Comparison of ENCODE assay signal across 16 cellular contexts in the genomic region with DNA sequence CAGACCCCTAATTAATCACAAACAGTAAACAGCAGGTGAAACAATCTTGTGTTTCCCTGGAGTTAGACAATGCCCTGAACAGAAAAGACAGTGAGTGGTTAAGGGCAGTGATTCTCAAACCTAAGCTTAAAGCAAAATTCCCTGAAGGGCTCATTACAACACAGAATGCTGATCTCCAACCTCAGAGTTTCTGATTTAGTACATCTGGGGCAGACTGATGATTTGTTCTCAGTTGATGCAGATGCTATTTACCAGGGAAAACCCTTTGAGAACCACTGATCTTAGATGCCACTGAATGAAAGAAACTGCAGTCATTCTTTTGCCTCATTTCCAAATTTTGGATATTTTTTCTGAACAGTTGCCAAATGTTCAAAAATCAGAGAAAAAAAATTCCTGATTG. TPM values are rescaled to one million over a fixed set of nuclear protein-coding genes. Genes with fewer than 3 reads are reported as not detected.
DNase-seq lines count a peak whose midpoint lies in the region; ATAC-seq, FAIRE-seq and TF ChIP-seq lines count a peak whose summit lies in the region.
"Had no signal": no experiment of that assay in that cellular context is flagged by ENCODE, and none has a peak within 500 bp of the region (broad histone marks: within the 10 kb centered on the region; RNA-seq: fewer than 3 reads in every experiment).

No MANE protein-coding gene starts in this region.

- H3K9me3 ChIP-seq in astrocyte (ENCODE audit: insufficient read depth, low read depth, low read length): no peaks in the 10 kb centered on the region
- H3K9me3 ChIP-seq in GM23248 (ENCODE audit: low read depth): no peaks in the 10 kb centered on the region
- H3K9me3 ChIP-seq in ovary: no peaks in the 10 kb centered on the region

- H3K4me2 ChIP-seq in astrocyte (ENCODE audit: low read length) (no peak overlapping the region), GM23248 (ENCODE audit: unreplicated experiment) (no peak overlapping the region)
- H3K4me2 ChIP-seq: GM23338 had no signal

- intact Hi-C loops in ovary (cut with DNase I): no loop called here

- ATAC-seq in activated naive CD8-positive, alpha-beta T cell treated with anti-CD3 and anti-CD28 coated beads, Interleukin-2, amount 50 U/mL, for 24 hours: peak; percentile 72
- ATAC-seq in stimulated activated memory B cell treated with anti-CD40 and anti-IgM and Interleukin-4, amounts not matched to agents 10 μg/mL and 1 μg/mL and 100 μg/mL, for 72 hours: peak; percentile 54
- ATAC-seq: GM23338 had no signal

- in situ Hi-C loops in GM23248 (cut with MboI): no loop called here

- TF ChIP-seq POLR2A in ovary (IDR thresholded peaks at IDR 0.05): no peak

- H3K27ac Mint-ChIP-seq in activated naive CD8-positive, alpha-beta T cell treated with anti-CD3 and anti-CD28 coated beads, Interleukin-2, amount 50 U/mL, for 24 hours: peak overlapping the region; percentile 49
- H3K27ac Mint-ChIP-seq in activated naive CD8-positive, alpha-beta T cell treated with anti-CD3 and anti-CD28 coated beads for 36 hours: no peak overlapping the region
- H3K27ac Mint-ChIP-seq in IgD-negative memory B cell (peak overlapping the region; percentile 23 to 91 (median 59)), astrocyte (ENCODE audit: unreplicated experiment) (no peak overlapping the region)
- peak overlapping the region; percentile 82 for H3K27ac Mint-ChIP-seq in stimulated activated memory B cell treated with anti-CD40 and anti-IgM and Interleukin-4, amounts not matched to agents 10 μg/mL and 1 μg/mL and 100 μg/mL, for 72 hours
- H3K27ac Mint-ChIP-seq: activated naive CD4-positive, alpha-beta T cell treated with anti-CD3 and anti-CD28 coated beads, Interleukin-2, amount 50 U/mL, for 24 hours; GM23338 had no signal

- H3K4me3 ChIP-seq in astrocyte (ENCODE audit: insufficient read depth, low read depth, low read length) (no peak overlapping the region), GM23248 (no peak overlapping the region), ovary (no peak overlapping the region)
- H3K4me3 ChIP-seq: cardiac muscle cell, GM23338 had no signal

- H3K36me3 Mint-ChIP-seq in activated naive CD8-positive, alpha-beta T cell treated with anti-CD3 and anti-CD28 coated beads, Interleukin-2, amount 50 U/mL, for 24 hours (ENCODE audit: low read depth): peaks cover 10% of the 10 kb centered on the region
- peaks cover 17% of the 10 kb centered on the region for H3K36me3 Mint-ChIP-seq in activated naive CD8-positive, alpha-beta T cell treated with anti-CD3 and anti-CD28 coated beads for 36 hours
- peaks cover 11% of the 10 kb centered on the region for H3K36me3 Mint-ChIP-seq in IgD-negative memory B cell
- no peaks in the 10 kb centered on the region for H3K36me3 Mint-ChIP-seq in astrocyte (ENCODE audit: low read depth, unreplicated experiment)
- H3K36me3 Mint-ChIP-seq in stimulated activated memory B cell treated with anti-CD40 and anti-IgM and Interleukin-4, amounts not matched to agents 10 μg/mL and 1 μg/mL and 100 μg/mL, for 72 hours: peaks cover 7% of the 10 kb centered on the region

- H3K27ac ChIP-seq in astrocyte (ENCODE audit: low read depth, low read length) (no peak overlapping the region), GM23248 (no peak overlapping the region), ovary (no peak overlapping the region)
- H3K27ac ChIP-seq: cardiac muscle cell had no signal

- H3K9ac ChIP-seq in astrocyte (ENCODE audit: low read length) (no peak overlapping the region), GM23248 (no peak overlapping the region)

- H3K36me3 ChIP-seq in astrocyte (ENCODE audit: insufficient read depth, low read length) (no peaks in the 10 kb centered on the region), GM23248 (ENCODE audit: low read depth) (no peaks in the 10 kb centered on the region), ovary (no peaks in the 10 kb centered on the region)
- H3K36me3 ChIP-seq: cardiac muscle cell had no signal

- peak; percentile 62 for FAIRE-seq in astrocyte (lab: Jason Lieb, UNC)

- peaks cover 24% of the 10 kb centered on the region for H3K9me3 Mint-ChIP-seq in activated naive CD8-positive, alpha-beta T cell treated with anti-CD3 and anti-CD28 coated beads, Interleukin-2, amount 50 U/mL, for 24 hours
- H3K9me3 Mint-ChIP-seq in activated naive CD8-positive, alpha-beta T cell treated with anti-CD3 and anti-CD28 coated beads for 36 hours: peaks cover 17% of the 10 kb centered on the region
- peaks cover 0 to 3% (median 0%) of the 10 kb centered on the region in 3 donors for H3K9me3 Mint-ChIP-seq in IgD-negative memory B cell
- H3K9me3 Mint-ChIP-seq in astrocyte (ENCODE audit: unreplicated experiment): peaks cover 3% of the 10 kb centered on the region
- peaks cover 5% of the 10 kb centered on the region for H3K9me3 Mint-ChIP-seq in stimulated activated memory B cell treated with anti-CD40 and anti-IgM and Interleukin-4, amounts not matched to agents 10 μg/mL and 1 μg/mL and 100 μg/mL, for 72 hours
- H3K9me3 Mint-ChIP-seq: GM23338 had no signal

- H3K79me2 ChIP-seq in astrocyte (ENCODE audit: insufficient read depth, low read length) (no peaks in the 10 kb centered on the region), GM23248 (ENCODE audit: insufficient read depth) (no peaks in the 10 kb centered on the region)

- no peak for TF ChIP-seq CTCF in astrocyte (IDR thresholded peaks at IDR 0.05; ENCODE audit: insufficient read depth, low read depth, low read length)
- TF ChIP-seq CTCF in ovary (IDR thresholded peaks at IDR 0.05): no peak

- peaks cover 8% of the 10 kb centered on the region for H3K4me1 ChIP-seq in astrocyte (ENCODE audit: insufficient read depth, low read length)
- H3K4me1 ChIP-seq in GM23248 (ENCODE audit: insufficient read depth): no peaks in the 10 kb centered on the region
- no peaks in the 10 kb centered on the region for H3K4me1 ChIP-seq in ovary (ENCODE audit: insufficient read depth)

- no peak for DNase-seq in activated naive CD8-positive, alpha-beta T cell treated with anti-CD3 and anti-CD28 coated beads, Interleukin-2, amount 50 U/mL, for 24 hours
- DNase-seq in activated naive CD8-positive, alpha-beta T cell treated with anti-CD3 and anti-CD28 coated beads for 36 hours: no peak
- DNase-seq in astrocyte (ENCODE audit: low read depth) (no peak), GM23248 (no peak), ovary (no peak), retina (no peak)
- DNase-seq: DMS153; effector memory CD4-positive, alpha-beta T cell; hippocampal formation; NCI-H1694; NCI-H510A treated with DMSO at 0.1 percent for 48 hours had no signal

- H3K27me3 ChIP-seq in astrocyte (ENCODE audit: insufficient read depth, low read length): no peaks in the 10 kb centered on the region
- H3K27me3 ChIP-seq in GM23248 (replicated peaks; ENCODE audit: insufficient read depth): no peaks in the 10 kb centered on the region
- H3K27me3 ChIP-seq in ovary: no peaks in the 10 kb centered on the region
- H3K27me3 ChIP-seq: cardiac muscle cell had no signal

- peak overlapping the region; percentile 25 for H3K4me3 Mint-ChIP-seq in activated naive CD8-positive, alpha-beta T cell treated with anti-CD3 and anti-CD28 coated beads, Interleukin-2, amount 50 U/mL, for 24 hours
- no peak overlapping the region for H3K4me3 Mint-ChIP-seq in activated naive CD8-positive, alpha-beta T cell treated with anti-CD3 and anti-CD28 coated beads for 36 hours
- H3K4me3 Mint-ChIP-seq in IgD-negative memory B cell: peak overlapping the region in 3 of 4 donors; percentile 51 to 93 (median 67)
- H3K4me3 Mint-ChIP-seq in astrocyte (ENCODE audit: unreplicated experiment): no peak overlapping the region
- no peak overlapping the region for H3K4me3 Mint-ChIP-seq in stimulated activated memory B cell treated with anti-CD40 and anti-IgM and Interleukin-4, amounts not matched to agents 10 μg/mL and 1 μg/mL and 100 μg/mL, for 72 hours
- H3K4me3 Mint-ChIP-seq: activated naive CD4-positive, alpha-beta T cell treated with anti-CD3 and anti-CD28 coated beads, Interleukin-2, amount 50 U/mL, for 24 hours; GM23338 had no signal

- H4K20me1 ChIP-seq in astrocyte (ENCODE audit: insufficient read depth, low read length): no peaks in the 10 kb centered on the region
- no peaks in the 10 kb centered on the region for H4K20me1 ChIP-seq in GM23248 (ENCODE audit: insufficient read depth)

- peaks cover 11% of the 10 kb centered on the region for H3K27me3 Mint-ChIP-seq in activated naive CD8-positive, alpha-beta T cell treated with anti-CD3 and anti-CD28 coated beads, Interleukin-2, amount 50 U/mL, for 24 hours
- H3K27me3 Mint-ChIP-seq in activated naive CD8-positive, alpha-beta T cell treated with anti-CD3 and anti-CD28 coated beads for 36 hours: peaks cover 24% of the 10 kb centered on the region
- H3K27me3 Mint-ChIP-seq in IgD-negative memory B cell (no peaks in the 10 kb centered on the region), astrocyte (ENCODE audit: low read depth, unreplicated experiment) (no peaks in the 10 kb centered on the region)
- no peaks in the 10 kb centered on the region for H3K27me3 Mint-ChIP-seq in stimulated activated memory B cell treated with anti-CD40 and anti-IgM and Interleukin-4, amounts not matched to agents 10 μg/mL and 1 μg/mL and 100 μg/mL, for 72 hours

- H3K9me2 ChIP-seq in GM23248 (ENCODE audit: insufficient read depth): no peaks in the 10 kb centered on the region

- H3F3A ChIP-seq in GM23248 (ENCODE audit: insufficient read depth): no peaks in the 10 kb centered on the region

- H2AFZ ChIP-seq in astrocyte (ENCODE audit: low read depth, low read length): no peak overlapping the region
- H2AFZ ChIP-seq in GM23248: no peak overlapping the region
- H2AFZ ChIP-seq: GM23338 had no signal

- H3K4me1 Mint-ChIP-seq in activated naive CD8-positive, alpha-beta T cell treated with anti-CD3 and anti-CD28 coated beads, Interleukin-2, amount 50 U/mL, for 24 hours: peaks cover 77% of the 10 kb centered on the region
- peaks cover 52% of the 10 kb centered on the region for H3K4me1 Mint-ChIP-seq in activated naive CD8-positive, alpha-beta T cell treated with anti-CD3 and anti-CD28 coated beads for 36 hours
- H3K4me1 Mint-ChIP-seq in IgD-negative memory B cell: peaks cover 66 to 81% (median 70%) of the 10 kb centered on the region in 3 donors
- H3K4me1 Mint-ChIP-seq in astrocyte (ENCODE audit: low read depth, unreplicated experiment): no peaks in the 10 kb centered on the region
- peaks cover 86% of the 10 kb centered on the region for H3K4me1 Mint-ChIP-seq in stimulated activated memory B cell treated with anti-CD40 and anti-IgM and Interleukin-4, amounts not matched to agents 10 μg/mL and 1 μg/mL and 100 μg/mL, for 72 hours
- H3K4me1 Mint-ChIP-seq: GM23338 had no signal

- no peak for TF ChIP-seq EP300 in ovary (IDR thresholded peaks at IDR 0.05)

RNA-seq across cellular contexts. Expression of a gene that starts 18.7 kb away (rescaled TPM):
- total RNA-seq in activated naive CD8-positive, alpha-beta T cell treated with anti-CD3 and anti-CD28 coated beads for 36 hours: 1 to 10 TPM; 2.8 to 3.5 TPM
- polyA plus RNA-seq in IgD-negative memory B cell (45.1 TPM), GM23248 (2016; fragmentation: Nextera tagmentation; extraction: Ambion mirVana) (18.1 and 18.8 TPM in 2 replicates), ovary (10 to 100 TPM in 1 of 2 donors, 1 to 10 TPM in 1; 1.6 to 10.1 TPM)
- total RNA-seq in astrocyte (316 and 332 TPM in 2 replicates), ovary (10 to 100 TPM in 2 of 7 donors, 1 to 10 TPM in 5; 1.7 to 11.6 (median 3.0) TPM)
- total RNA-seq in GM23248 (2014; rRNA removed; shearing (Covaris generic)): 20.5 and 21.1 TPM in 2 replicates

RNA-seq across cellular contexts. Expression of a gene that starts 58.0 kb away (rescaled TPM):
- total RNA-seq in activated naive CD8-positive, alpha-beta T cell treated with anti-CD3 and anti-CD28 coated beads for 36 hours: not detected
- polyA plus RNA-seq in IgD-negative memory B cell: 0.81 TPM
- total RNA-seq in astrocyte: 0.14 and 0.19 TPM in 2 replicates
- total RNA-seq in GM23248 (2014; rRNA removed; shearing (Covaris generic)): not detected in 2 replicates
- polyA plus RNA-seq in GM23248 (2016; fragmentation: Nextera tagmentation; extraction: Ambion mirVana): 0.08 TPM in 2 replicates
- total RNA-seq in ovary: under 1 TPM in 3 of 7 donors, not detected in 4; 0.11 to 0.12 (median 0.12) TPM
- polyA plus RNA-seq in ovary: under 1 TPM; 0.11 to 0.15 TPM
- total RNA-seq: cardiac muscle cell had no signal
- polyA plus RNA-seq: cardiac muscle cell had no signal

Comparison
In these comparisons a context has a peak if more than half of its experiments do, and no peak if none do; other contexts are left out.
1. H3K27ac Mint-ChIP-seq: peak in activated naive CD8-positive, alpha-beta T cell treated with anti-CD3 and anti-CD28 coated beads, Interleukin-2, amount 50 U/mL, for 24 hours (single experiment), IgD-negative memory B cell (3 of 3) and stimulated activated memory B cell treated with anti-CD40 and anti-IgM and Interleukin-4, amounts not matched to agents 10 μg/mL and 1 μg/mL and 100 μg/mL, for 72 hours (single experiment); none in activated naive CD8-positive, alpha-beta T cell treated with anti-CD3 and anti-CD28 coated beads for 36 hours (single experiment) and astrocyte (single experiment).
2. H3K4me3 Mint-ChIP-seq: peak in activated naive CD8-positive, alpha-beta T cell treated with anti-CD3 and anti-CD28 coated beads, Interleukin-2, amount 50 U/mL, for 24 hours (single experiment) and IgD-negative memory B cell (3 of 4); none in activated naive CD8-positive, alpha-beta T cell treated with anti-CD3 and anti-CD28 coated beads for 36 hours (single experiment), astrocyte (single experiment) and stimulated activated memory B cell treated with anti-CD40 and anti-IgM and Interleukin-4, amounts not matched to agents 10 μg/mL and 1 μg/mL and 100 μg/mL, for 72 hours (single experiment).
3. RNA of a gene that starts 18.7 kb away (total RNA-seq): 316 to 332 TPM in astrocyte; 20.5 to 21.1 TPM in GM23248, 2.8 to 3.5 TPM in activated naive CD8-positive, alpha-beta T cell treated with anti-CD3 and anti-CD28 coated beads for 36 hours and 1.7 to 11.6 TPM in ovary; every median in the first group is over 10 times any median in the second.